In the genomic region with DNA sequence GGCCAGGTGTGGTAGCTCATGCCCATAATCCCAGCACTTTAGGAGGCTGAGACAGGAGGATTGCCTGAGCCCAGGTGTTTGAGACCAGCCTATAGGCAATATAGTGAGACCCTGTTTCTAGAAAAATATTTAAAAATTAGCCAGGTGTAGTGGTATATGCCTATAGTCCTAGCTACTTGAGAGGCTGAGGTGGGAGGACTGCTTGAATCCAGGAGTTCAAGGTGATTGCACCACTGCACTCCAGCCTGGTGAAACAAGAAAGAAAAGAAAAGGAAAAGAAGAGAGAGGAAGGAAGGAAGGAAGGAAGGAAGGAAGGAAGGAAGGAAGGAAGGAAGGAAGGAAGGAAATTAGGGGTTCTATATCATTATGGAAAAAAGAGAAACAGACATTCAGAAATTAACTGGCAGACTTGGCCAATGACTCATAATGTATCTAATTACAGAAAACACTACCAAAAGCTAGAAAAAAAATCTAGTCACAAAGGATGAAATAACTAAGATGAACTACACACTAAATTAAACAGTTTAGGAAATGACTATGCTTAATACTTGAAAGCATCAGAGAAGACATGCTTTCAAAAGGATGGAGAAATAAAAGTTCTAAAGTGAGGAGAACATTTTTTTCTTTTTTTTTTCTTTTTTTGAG, we compare ENCODE assay signal across 20 cellular contexts. TPM values are rescaled to one million over a fixed set of nuclear protein-coding genes. Genes with fewer than 3 reads are reported as not detected.
DNase-seq lines count a peak whose midpoint lies in the region; ATAC-seq and TF ChIP-seq lines count a peak whose summit lies in the region.
"Had no signal": no experiment of that assay in that cellular context is flagged by ENCODE, and none has a peak within 500 bp of the region (broad histone marks: within the 10 kb centered on the region; RNA-seq: fewer than 3 reads in every experiment).

No MANE protein-coding gene starts in this region.

- peaks cover 0 to 2% of the 10 kb centered on the region in 2 donors for H3K36me3 Mint-ChIP-seq in activated T-cell treated with anti-CD3 and anti-CD28 coated beads, Interleukin-2, amount 50 U/mL, for 72 hours (ENCODE audit: insufficient read depth in 2 of 2)
- H3K36me3 Mint-ChIP-seq: CD4-positive, alpha-beta memory T cell had no signal

- peak overlapping the region; percentile 27 for H3K27ac Mint-ChIP-seq in activated T-cell treated with anti-CD3 and anti-CD28 coated beads, Interleukin-2, amount 50 U/mL, for 72 hours
- H3K27ac Mint-ChIP-seq: GM23338 had no signal

- TF ChIP-seq CTCF in fibroblast of mammary gland (conservative IDR thresholded peaks at IDR 0.05; ENCODE audit: control insufficient read depth, insufficient read depth, low read depth, low read length), result no peak

- peaks cover 14% of the 10 kb centered on the region for H3K4me1 Mint-ChIP-seq in activated T-cell treated with anti-CD3 and anti-CD28 coated beads, Interleukin-2, amount 50 U/mL, for 72 hours (ENCODE audit: low read depth)
- H3K4me1 Mint-ChIP-seq: GM23338 had no signal

- DNase-seq in NCI-H2171 treated with DMSO at 0.1 percent for 48 hours (lab: John Stamatoyannopoulos, UW) (peak; percentile 39), NCI-H2171 (lab: John Stamatoyannopoulos, UW) (no peak), M059J (ENCODE audit: low read depth) (peak; percentile 13), fibroblast of mammary gland (ENCODE audit: low read depth) (peak; percentile 0), NCI-H748 treated with DMSO at 0.1 percent for 48 hours (lab: John Stamatoyannopoulos, UW) (no peak)
- DNase-seq in activated T-cell treated with anti-CD3 and anti-CD28 coated beads, Interleukin-2, amount 50 U/mL, for 72 hours, result no peak
- no peak for DNase-seq in activated T-cell treated with anti-CD3 and anti-CD28 coated beads, Interleukin-2, amount 50 U/mL, for 1 hour
- DNase-seq: CD4-positive, alpha-beta memory T cell; DND-41; KG1; NCI-H1105 treated with DMSO at 0.1 percent for 48 hours; NCI-H2029 treated with DMSO at 0.1 percent for 48 hours; NCI-H524 treated with DMSO at 0.1 percent for 48 hours; PC-9; SIG-M5 had no signal

- H3K9me3 Mint-ChIP-seq in activated T-cell treated with anti-CD3 and anti-CD28 coated beads, Interleukin-2, amount 50 U/mL, for 72 hours, result peaks cover 0 to 2% of the 10 kb centered on the region in 2 donors

- no peak overlapping the region for H3K4me3 ChIP-seq in fibroblast of mammary gland (ENCODE audit: control insufficient read depth, low read depth, low read length)
- H3K4me3 ChIP-seq: BLaER1 treated with 17β-estradiol and CSF1 and Interleukin-3, amounts not matched to agents 10 nM and 100 nM; GM23338; HAP-1; PC-9 had no signal

- H3K4me3 Mint-ChIP-seq in activated T-cell treated with anti-CD3 and anti-CD28 coated beads, Interleukin-2, amount 50 U/mL, for 72 hours, result peak overlapping the region in 1 of 2 donors; percentile 26
- H3K4me3 Mint-ChIP-seq: GM23338 had no signal

- no peaks in the 10 kb centered on the region for H3K27me3 Mint-ChIP-seq in activated T-cell treated with anti-CD3 and anti-CD28 coated beads, Interleukin-2, amount 50 U/mL, for 72 hours (ENCODE audit: low read depth)
- H3K27me3 Mint-ChIP-seq: CD4-positive, alpha-beta memory T cell had no signal

- ATAC-seq in activated T-cell treated with anti-CD3 and anti-CD28 coated beads, Interleukin-2, amount 50 U/mL, for 72 hours (replicated peaks in 1 of 2), result peak; percentile 87 to 90
- ATAC-seq in HG03457 (IDR thresholded peaks at IDR 0.05; ENCODE audit: unreplicated experiment), result no peak
- ATAC-seq: GM23338, SK-N-SH treated with all-trans-retinoic acid at 6 μM for 48 hours had no signal

RNA-seq across cellular contexts. Expression of gene TERB2, which starts 45.4 kb away (rescaled TPM):
- not detected for total RNA-seq in activated T-cell treated with anti-CD3 and anti-CD28 coated beads, Interleukin-2, amount 50 U/mL, for 72 hours
- not detected in 2 replicates for total RNA-seq in M059J (2014; rRNA removed; shearing (Covaris generic))
- total RNA-seq: CD4-positive, alpha-beta memory T cell; GM23338; PC-9 had no signal

Comparison
In these comparisons a context has a peak if more than half of its experiments do, and no peak if none do; other contexts are left out.
1. DNase-seq: peak in NCI-H2171 treated with DMSO at 0.1 percent for 48 hours (single experiment), M059J (single experiment) and fibroblast of mammary gland (single experiment); none in NCI-H2171 (single experiment), activated T-cell treated with anti-CD3 and anti-CD28 coated beads, Interleukin-2, amount 50 U/mL, for 72 hours (0 of 2), activated T-cell treated with anti-CD3 and anti-CD28 coated beads, Interleukin-2, amount 50 U/mL, for 1 hour (single experiment) and NCI-H748 treated with DMSO at 0.1 percent for 48 hours (single experiment).